Comparison of ENCODE assay signal across 11 cellular contexts in genomic region chr15:69013726-69014406, GRCh38. TPM values are rescaled to one million over a fixed set of nuclear protein-coding genes. Genes with fewer than 3 reads are reported as not detected.
"Had no signal": no experiment of that assay in that cellular context is flagged by ENCODE, and none has a peak within 500 bp of the region (broad histone marks: within the 10 kb centered on the region; RNA-seq: fewer than 3 reads in every experiment).

No MANE protein-coding gene starts in this region.

- H3K27ac ChIP-seq: upper lobe of left lung had no signal

- H3K27ac Mint-ChIP-seq: activated CD4-positive, alpha-beta memory T cell treated with anti-CD3 and anti-CD28 coated beads for 36 hours had no signal

- H3K36me3 ChIP-seq: upper lobe of left lung had no signal

- H3K4me3 Mint-ChIP-seq: activated CD4-positive, alpha-beta memory T cell treated with anti-CD3 and anti-CD28 coated beads for 36 hours; nephron had no signal

- DNase-seq: activated CD4-positive, alpha-beta memory T cell treated with anti-CD3 and anti-CD28 coated beads for 36 hours; activated CD4-positive, CD25-positive, alpha-beta regulatory T cell treated with anti-CD3 and anti-CD28 coated beads, Interleukin-2, amount 50 U/mL, for 72 hours; activated CD8-positive, alpha-beta memory T cell treated with anti-CD3 and anti-CD28 coated beads, Interleukin-2, amount 50 U/mL, for 4 hours; activated naive CD4-positive, alpha-beta T cell; kidney; left ventricle myocardium superior; stimulated activated CD4-positive, alpha-beta T cell treated with anti-CD3 and anti-CD28 coated beads, Interleukin-2, amount 100 ng/mL, for 48 hours; stimulated activated naive CD8-positive, alpha-beta T cell treated with anti-CD3 and anti-CD28 coated beads, Interleukin-15, Interleukin-2, amounts not matched to agents 100 U/mL and 50 U/mL, for 24 hours; upper lobe of left lung had no signal

- H3K27me3 ChIP-seq: upper lobe of left lung had no signal

- H3K4me3 ChIP-seq: upper lobe of left lung had no signal

RNA-seq across cellular contexts. Expression of gene NOX5, which starts 0.6 kb away (rescaled TPM):
- total RNA-seq: left ventricle myocardium superior, temporal lobe had no signal
